1 cellular context compared by ENCODE assay signal in genomic region chr20:53760025-53760441, GRCh38.
TF ChIP-seq lines count a peak whose summit lies in the region.

No MANE protein-coding gene starts in this region.

TF ChIP-seq in SK-N-SH treated with all-trans-retinoic acid at 6 μM for 48 hours, 23 proteins besides CTCF, POLR2A, EP300 and RAD21 (continued from another document):
- no peak for TF ChIP-seq CREB5 (CRISPR knock-in tag; IDR thresholded peaks at IDR 0.05; ENCODE audit: low read depth)
- no peak for TF ChIP-seq BACH2 (CRISPR knock-in tag; IDR thresholded peaks at IDR 0.05; ENCODE audit: borderline replicate concordance)
- no peak for TF ChIP-seq TCF4 (CRISPR knock-in tag; IDR thresholded peaks at IDR 0.05; ENCODE audit: borderline replicate concordance)
- no peak for TF ChIP-seq ISL1 (CRISPR knock-in tag; IDR thresholded peaks at IDR 0.05)
- no peak for TF ChIP-seq ZFP30 (CRISPR knock-in tag; IDR thresholded peaks at IDR 0.05)
